26 cellular contexts compared by ENCODE assay signal in genomic region chr3:15771444-15771843, GRCh38.
"Had no signal": no experiment of that assay in that cellular context is flagged by ENCODE, and none has a peak within 500 bp of the region (broad histone marks: within the 10 kb centered on the region; RNA-seq: fewer than 3 reads in every experiment).

No MANE protein-coding gene starts in this region.

- ATAC-seq: activated CD8-positive, alpha-beta memory T cell treated with anti-CD3 and anti-CD28 coated beads, Interleukin-2, amount 10 ng/mL, durations not matched to agents 7 days and 5 days; activated CD8-positive, alpha-beta T cell treated with anti-CD3 and anti-CD28 coated beads for 36 hours; activated naive CD4-positive, alpha-beta T cell treated with anti-CD3 and anti-CD28 coated beads, Interleukin-2, amount 50 U/mL, for 72 hours; gastroesophageal sphincter; left colon; lower lobe of right lung; naive thymus-derived CD8-positive, alpha-beta T cell; pancreas; psoas muscle had no signal

- H3K27ac ChIP-seq: breast epithelium, epithelial cell of prostate, gastroesophageal sphincter, lower lobe of right lung, pancreas, psoas muscle, right atrium auricular region, tibial nerve, WERI-Rb-1 had no signal

- DNase-seq: activated CD4-positive, alpha-beta T cell treated with anti-CD3 and anti-CD28 coated beads, Interleukin-2, amount 10 ng/mL, durations not matched to agents 7 days and 5 days; activated CD4-positive, CD25-positive, alpha-beta regulatory T cell treated with anti-CD3 and anti-CD28 coated beads, Interleukin-2, amount 50 U/mL, for 72 hours; activated CD8-positive, alpha-beta memory T cell treated with anti-CD3 and anti-CD28 coated beads, Interleukin-2, amount 10 ng/mL, durations not matched to agents 7 days and 5 days; activated CD8-positive, alpha-beta T cell treated with anti-CD3 and anti-CD28 coated beads for 36 hours; activated T-cell treated with anti-CD3 and anti-CD28 coated beads for 4 hours; cortex of kidney; head of caudate nucleus; left colon; lower lobe of right lung; naive thymus-derived CD8-positive, alpha-beta T cell; pancreas; psoas muscle; stimulated activated CD4-positive, alpha-beta T cell treated with anti-CD3 and anti-CD28 coated beads, Interleukin-12 subunit alpha, Interleukin-12 subunit beta, amount 100 ng/mL, for 4 hours; stimulated activated CD4-positive, alpha-beta T cell treated with anti-CD3 and anti-CD28 coated beads, Interleukin-4, amount 100 ng/mL, for 4 hours; WERI-Rb-1 had no signal

- H3K27ac Mint-ChIP-seq: activated CD4-positive, alpha-beta T cell treated with anti-CD3 and anti-CD28 coated beads, Interleukin-2, amount 10 ng/mL, durations not matched to agents 7 days and 5 days; activated CD8-positive, alpha-beta memory T cell treated with anti-CD3 and anti-CD28 coated beads, Interleukin-2, amount 10 ng/mL, durations not matched to agents 7 days and 5 days; activated CD8-positive, alpha-beta T cell treated with anti-CD3 and anti-CD28 coated beads for 36 hours; activated naive CD4-positive, alpha-beta T cell treated with anti-CD3 and anti-CD28 coated beads, Interleukin-2, amount 50 U/mL, for 72 hours; mesothelial cell of epicardium; stimulated activated naive CD8-positive, alpha-beta T cell treated with anti-CD3 and anti-CD28 coated beads, Interleukin-15, Interleukin-2, amounts not matched to agents 100 ng/mL and 50 ng/mL, for 24 hours; T-helper 2 cell treated with Interferon-gamma antibody and Interleukin-4, amounts not matched to agents 5 μg/mL and 100 μg/mL, for 36 hours had no signal

- H3K4me1 ChIP-seq: breast epithelium had no signal

- H3K36me3 ChIP-seq: breast epithelium, gastroesophageal sphincter, lower lobe of right lung, pancreas, right atrium auricular region, tibial nerve, WERI-Rb-1 had no signal

- H3K9me3 ChIP-seq: breast epithelium, gastroesophageal sphincter, lower lobe of right lung, pancreas, psoas muscle, right atrium auricular region, tibial nerve had no signal

- H3K9me3 Mint-ChIP-seq: activated CD8-positive, alpha-beta T cell treated with anti-CD3 and anti-CD28 coated beads for 36 hours; naive thymus-derived CD8-positive, alpha-beta T cell had no signal

- H3K4me3 ChIP-seq: breast epithelium, gastroesophageal sphincter, lower lobe of right lung, pancreas, psoas muscle, right atrium auricular region, tibial nerve had no signal

- FAIRE-seq: islet of Langerhans, pancreas, urothelium cell line had no signal

- H3K27me3 ChIP-seq: breast epithelium, gastroesophageal sphincter, pancreas, right atrium auricular region, tibial nerve had no signal

- H3K27me3 Mint-ChIP-seq: activated CD4-positive, alpha-beta T cell treated with anti-CD3 and anti-CD28 coated beads, Interleukin-2, amount 10 ng/mL, durations not matched to agents 7 days and 5 days; activated CD8-positive, alpha-beta memory T cell treated with anti-CD3 and anti-CD28 coated beads, Interleukin-2, amount 10 ng/mL, durations not matched to agents 7 days and 5 days; activated CD8-positive, alpha-beta T cell treated with anti-CD3 and anti-CD28 coated beads for 36 hours; naive thymus-derived CD8-positive, alpha-beta T cell; stimulated activated naive CD8-positive, alpha-beta T cell treated with anti-CD3 and anti-CD28 coated beads, Interleukin-15, Interleukin-2, amounts not matched to agents 100 ng/mL and 50 ng/mL, for 24 hours had no signal

- H3K4me3 Mint-ChIP-seq: activated CD4-positive, alpha-beta T cell treated with anti-CD3 and anti-CD28 coated beads, Interleukin-2, amount 10 ng/mL, durations not matched to agents 7 days and 5 days; activated CD8-positive, alpha-beta memory T cell treated with anti-CD3 and anti-CD28 coated beads, Interleukin-2, amount 10 ng/mL, durations not matched to agents 7 days and 5 days; activated CD8-positive, alpha-beta T cell treated with anti-CD3 and anti-CD28 coated beads for 36 hours; mesothelial cell of epicardium; naive thymus-derived CD8-positive, alpha-beta T cell; stimulated activated naive CD8-positive, alpha-beta T cell treated with anti-CD3 and anti-CD28 coated beads, Interleukin-15, Interleukin-2, amounts not matched to agents 100 ng/mL and 50 ng/mL, for 24 hours; T-helper 2 cell treated with Interferon-gamma antibody and Interleukin-4, amounts not matched to agents 5 μg/mL and 100 μg/mL, for 36 hours had no signal
